ENCODE assay signal across 1 cellular context in the genomic region with DNA sequence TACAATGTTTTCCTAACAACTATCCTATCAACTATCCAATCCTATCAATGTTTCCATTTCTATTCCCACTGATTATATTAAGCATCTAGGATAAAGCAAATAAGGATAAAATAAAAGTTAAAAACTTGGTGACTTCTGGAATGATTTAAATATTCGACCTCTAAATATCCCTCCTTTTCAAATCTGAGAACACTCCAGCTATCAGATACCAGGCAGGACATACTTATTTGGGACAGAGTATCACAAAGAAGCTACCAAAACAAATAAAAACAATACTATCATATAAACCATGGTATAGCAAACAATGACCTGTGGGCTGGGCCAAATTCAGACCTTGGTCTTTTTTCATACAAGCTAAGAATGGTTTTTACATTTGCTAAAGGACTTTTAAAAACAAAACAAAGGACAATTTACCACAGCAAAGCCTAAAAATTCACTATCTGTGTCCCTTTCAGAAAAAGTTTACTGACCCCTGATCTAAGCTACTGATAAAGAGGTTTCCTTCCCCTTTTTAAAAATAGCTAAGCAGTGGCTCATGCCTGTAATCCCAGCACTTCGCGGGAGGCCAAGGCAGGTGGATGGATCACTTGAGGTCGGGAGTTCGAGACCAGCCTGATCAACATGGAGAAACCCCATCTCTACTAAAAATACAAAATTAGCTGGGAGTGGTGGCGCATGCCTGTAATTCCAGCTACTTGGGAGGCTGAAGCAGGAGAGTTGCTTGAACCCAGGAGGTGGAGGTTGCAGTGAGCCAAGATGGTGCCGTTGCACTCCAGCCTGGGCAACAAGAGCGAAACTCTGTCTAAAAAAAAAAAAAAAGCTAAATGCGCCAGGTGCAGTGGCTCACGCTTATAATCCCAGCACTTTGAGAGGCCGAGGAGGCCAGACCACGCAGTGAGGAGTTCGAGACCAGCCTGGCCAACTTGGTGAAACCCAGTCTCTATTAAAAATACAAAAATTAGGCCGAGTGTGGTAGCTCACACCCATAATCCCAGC.
TF ChIP-seq lines count a peak whose summit lies in the region.

No MANE protein-coding gene starts in this region.

TF ChIP-seq in K562, 482 proteins besides CTCF, POLR2A, EP300 and RAD21 (continued from another document and continues in another):
- TF ChIP-seq CC2D1A (IDR thresholded peaks at IDR 0.05) (peak; percentile 25; the same call in 1 of the 2 replicates), ZNF184 (CRISPR knock-in tag; IDR thresholded peaks at IDR 0.05) (no peak), SOX6 (IDR thresholded peaks at IDR 0.05) (peak; percentile 91), SRSF3 (IDR thresholded peaks at IDR 0.05; ENCODE audit: insufficient read depth, low read length) (no peak), NFE2 (IDR thresholded peaks at IDR 0.05; ENCODE audit: low read depth) (no peak), SMARCA4 (IDR thresholded peaks at IDR 0.05) (peak; percentile 90), KDM1A (IDR thresholded peaks at IDR 0.05) (peak in 1 of 2 experiments; percentile 81; a peak in 3 of 4 replicates), MTA1 (IDR thresholded peaks at IDR 0.05; ENCODE audit: borderline replicate concordance) (no peak), POLR2G (IDR thresholded peaks at IDR 0.05; ENCODE audit: low read depth, low read length) (no peak), ZNF24 (IDR thresholded peaks at IDR 0.05) (peak; percentile 40; the same call in 1 of the 2 replicates), CTBP1 (IDR thresholded peaks at IDR 0.05; ENCODE audit: borderline replicate concordance) (peak; percentile 76; the same call in 1 of the 2 replicates), HCFC1 (IDR thresholded peaks at IDR 0.05; ENCODE audit: low read depth, low read length) (no peak), ZNF79 (CRISPR knock-in tag; IDR thresholded peaks at IDR 0.05; ENCODE audit: low read depth) (no peak), BDP1 (IDR thresholded peaks at IDR 0.05; ENCODE audit: insufficient read depth, insufficient read length) (no peak), ZNF121 (CRISPR knock-in tag; conservative IDR thresholded peaks at IDR 0.05) (no peak), ZNF197 (CRISPR knock-in tag; IDR thresholded peaks at IDR 0.05; ENCODE audit: low read depth) (0 out of 2 replicates have a peak, but pooled peaks have one; percentile 59), U2AF1 (optimal IDR thresholded peaks at IDR 0.05; ENCODE audit: low read depth, low read length) (no peak), HDAC6 (IDR thresholded peaks at IDR 0.05; ENCODE audit: low read depth, low read length) (no peak), ZNF263 (CRISPR knock-in tag; IDR thresholded peaks at IDR 0.05; ENCODE audit: borderline replicate concordance) (no peak), FOS (IDR thresholded peaks at IDR 0.05; ENCODE audit: extremely low read depth, insufficient read length) (no peak), SIN3B (IDR thresholded peaks at IDR 0.05; ENCODE audit: low read depth) (no peak), CBX8 (IDR thresholded peaks at IDR 0.05; ENCODE audit: borderline replicate concordance, extremely low read depth, low read depth, low read length, poor library complexity, severe bottlenecking) (no peak), TFAM (CRISPR knock-in tag; conservative IDR thresholded peaks at IDR 0.05) (no peak)
- TF ChIP-seq, protein P1, sequence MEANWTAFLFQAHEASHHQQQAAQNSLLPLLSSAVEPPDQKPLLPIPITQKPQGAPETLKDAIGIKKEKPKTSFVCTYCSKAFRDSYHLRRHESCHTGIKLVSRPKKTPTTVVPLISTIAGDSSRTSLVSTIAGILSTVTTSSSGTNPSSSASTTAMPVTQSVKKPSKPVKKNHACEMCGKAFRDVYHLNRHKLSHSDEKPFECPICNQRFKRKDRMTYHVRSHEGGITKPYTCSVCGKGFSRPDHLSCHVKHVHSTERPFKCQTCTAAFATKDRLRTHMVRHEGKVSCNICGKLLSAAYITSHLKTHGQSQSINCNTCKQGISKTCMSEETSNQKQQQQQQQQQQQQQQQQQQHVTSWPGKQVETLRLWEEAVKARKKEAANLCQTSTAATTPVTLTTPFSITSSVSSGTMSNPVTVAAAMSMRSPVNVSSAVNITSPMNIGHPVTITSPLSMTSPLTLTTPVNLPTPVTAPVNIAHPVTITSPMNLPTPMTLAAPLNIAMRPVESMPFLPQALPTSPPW (CRISPR knock-in tag; IDR thresholded peaks at IDR 0.05), result no peak; the same call in 1 of the 2 replicates
- TF ChIP-seq, protein P2, sequence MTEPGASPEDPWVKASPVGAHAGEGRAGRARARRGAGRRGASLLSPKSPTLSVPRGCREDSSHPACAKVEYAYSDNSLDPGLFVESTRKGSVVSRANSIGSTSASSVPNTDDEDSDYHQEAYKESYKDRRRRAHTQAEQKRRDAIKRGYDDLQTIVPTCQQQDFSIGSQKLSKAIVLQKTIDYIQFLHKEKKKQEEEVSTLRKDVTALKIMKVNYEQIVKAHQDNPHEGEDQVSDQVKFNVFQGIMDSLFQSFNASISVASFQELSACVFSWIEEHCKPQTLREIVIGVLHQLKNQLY (CRISPR knock-in tag; conservative IDR thresholded peaks at IDR 0.05), result no peak
- TF ChIP-seq, protein P3, sequence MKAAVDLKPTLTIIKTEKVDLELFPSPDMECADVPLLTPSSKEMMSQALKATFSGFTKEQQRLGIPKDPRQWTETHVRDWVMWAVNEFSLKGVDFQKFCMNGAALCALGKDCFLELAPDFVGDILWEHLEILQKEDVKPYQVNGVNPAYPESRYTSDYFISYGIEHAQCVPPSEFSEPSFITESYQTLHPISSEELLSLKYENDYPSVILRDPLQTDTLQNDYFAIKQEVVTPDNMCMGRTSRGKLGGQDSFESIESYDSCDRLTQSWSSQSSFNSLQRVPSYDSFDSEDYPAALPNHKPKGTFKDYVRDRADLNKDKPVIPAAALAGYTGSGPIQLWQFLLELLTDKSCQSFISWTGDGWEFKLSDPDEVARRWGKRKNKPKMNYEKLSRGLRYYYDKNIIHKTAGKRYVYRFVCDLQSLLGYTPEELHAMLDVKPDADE (conservative IDR thresholded peaks at IDR 0.05; ENCODE audit: control insufficient read depth, low read depth, low read length), result no peak
- TF ChIP-seq, protein P4, sequence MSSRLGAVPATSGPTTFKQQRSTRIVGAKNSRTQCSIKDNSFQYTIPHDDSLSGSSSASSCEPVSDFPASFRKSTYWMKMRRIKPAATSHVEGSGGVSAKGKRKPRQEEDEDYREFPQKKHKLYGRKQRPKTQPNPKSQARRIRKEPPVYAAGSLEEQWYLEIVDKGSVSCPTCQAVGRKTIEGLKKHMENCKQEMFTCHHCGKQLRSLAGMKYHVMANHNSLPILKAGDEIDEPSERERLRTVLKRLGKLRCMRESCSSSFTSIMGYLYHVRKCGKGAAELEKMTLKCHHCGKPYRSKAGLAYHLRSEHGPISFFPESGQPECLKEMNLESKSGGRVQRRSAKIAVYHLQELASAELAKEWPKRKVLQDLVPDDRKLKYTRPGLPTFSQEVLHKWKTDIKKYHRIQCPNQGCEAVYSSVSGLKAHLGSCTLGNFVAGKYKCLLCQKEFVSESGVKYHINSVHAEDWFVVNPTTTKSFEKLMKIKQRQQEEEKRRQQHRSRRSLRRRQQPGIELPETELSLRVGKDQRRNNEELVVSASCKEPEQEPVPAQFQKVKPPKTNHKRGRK (tag; IDR thresholded peaks at IDR 0.05), result no peak
- TF ChIP-seq, protein P5, sequence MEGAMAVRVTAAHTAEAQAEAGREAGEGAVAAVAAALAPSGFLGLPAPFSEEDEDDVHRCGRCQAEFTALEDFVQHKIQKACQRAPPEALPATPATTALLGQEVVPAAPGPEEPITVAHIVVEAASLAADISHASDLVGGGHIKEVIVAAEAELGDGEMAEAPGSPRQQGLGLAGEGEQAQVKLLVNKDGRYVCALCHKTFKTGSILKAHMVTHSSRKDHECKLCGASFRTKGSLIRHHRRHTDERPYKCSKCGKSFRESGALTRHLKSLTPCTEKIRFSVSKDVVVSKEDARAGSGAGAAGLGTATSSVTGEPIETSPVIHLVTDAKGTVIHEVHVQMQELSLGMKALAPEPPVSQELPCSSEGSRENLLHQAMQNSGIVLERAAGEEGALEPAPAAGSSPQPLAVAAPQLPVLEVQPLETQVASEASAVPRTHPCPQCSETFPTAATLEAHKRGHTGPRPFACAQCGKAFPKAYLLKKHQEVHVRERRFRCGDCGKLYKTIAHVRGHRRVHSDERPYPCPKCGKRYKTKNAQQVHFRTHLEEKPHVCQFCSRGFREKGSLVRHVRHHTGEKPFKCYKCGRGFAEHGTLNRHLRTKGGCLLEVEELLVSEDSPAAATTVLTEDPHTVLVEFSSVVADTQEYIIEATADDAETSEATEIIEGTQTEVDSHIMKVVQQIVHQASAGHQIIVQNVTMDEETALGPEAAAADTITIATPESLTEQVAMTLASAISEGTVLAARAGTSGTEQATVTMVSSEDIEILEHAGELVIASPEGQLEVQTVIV (CRISPR knock-in tag; IDR thresholded peaks at IDR 0.05; ENCODE audit: borderline replicate concordance), result 0 out of 2 replicates have a peak, but pooled peaks have one; percentile 55
- TF ChIP-seq, protein P6, sequence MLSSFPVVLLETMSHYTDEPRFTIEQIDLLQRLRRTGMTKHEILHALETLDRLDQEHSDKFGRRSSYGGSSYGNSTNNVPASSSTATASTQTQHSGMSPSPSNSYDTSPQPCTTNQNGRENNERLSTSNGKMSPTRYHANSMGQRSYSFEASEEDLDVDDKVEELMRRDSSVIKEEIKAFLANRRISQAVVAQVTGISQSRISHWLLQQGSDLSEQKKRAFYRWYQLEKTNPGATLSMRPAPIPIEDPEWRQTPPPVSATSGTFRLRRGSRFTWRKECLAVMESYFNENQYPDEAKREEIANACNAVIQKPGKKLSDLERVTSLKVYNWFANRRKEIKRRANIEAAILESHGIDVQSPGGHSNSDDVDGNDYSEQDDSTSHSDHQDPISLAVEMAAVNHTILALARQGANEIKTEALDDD (IDR thresholded peaks at IDR 0.05), result peak; percentile 50
- TF ChIP-seq, protein P7, sequence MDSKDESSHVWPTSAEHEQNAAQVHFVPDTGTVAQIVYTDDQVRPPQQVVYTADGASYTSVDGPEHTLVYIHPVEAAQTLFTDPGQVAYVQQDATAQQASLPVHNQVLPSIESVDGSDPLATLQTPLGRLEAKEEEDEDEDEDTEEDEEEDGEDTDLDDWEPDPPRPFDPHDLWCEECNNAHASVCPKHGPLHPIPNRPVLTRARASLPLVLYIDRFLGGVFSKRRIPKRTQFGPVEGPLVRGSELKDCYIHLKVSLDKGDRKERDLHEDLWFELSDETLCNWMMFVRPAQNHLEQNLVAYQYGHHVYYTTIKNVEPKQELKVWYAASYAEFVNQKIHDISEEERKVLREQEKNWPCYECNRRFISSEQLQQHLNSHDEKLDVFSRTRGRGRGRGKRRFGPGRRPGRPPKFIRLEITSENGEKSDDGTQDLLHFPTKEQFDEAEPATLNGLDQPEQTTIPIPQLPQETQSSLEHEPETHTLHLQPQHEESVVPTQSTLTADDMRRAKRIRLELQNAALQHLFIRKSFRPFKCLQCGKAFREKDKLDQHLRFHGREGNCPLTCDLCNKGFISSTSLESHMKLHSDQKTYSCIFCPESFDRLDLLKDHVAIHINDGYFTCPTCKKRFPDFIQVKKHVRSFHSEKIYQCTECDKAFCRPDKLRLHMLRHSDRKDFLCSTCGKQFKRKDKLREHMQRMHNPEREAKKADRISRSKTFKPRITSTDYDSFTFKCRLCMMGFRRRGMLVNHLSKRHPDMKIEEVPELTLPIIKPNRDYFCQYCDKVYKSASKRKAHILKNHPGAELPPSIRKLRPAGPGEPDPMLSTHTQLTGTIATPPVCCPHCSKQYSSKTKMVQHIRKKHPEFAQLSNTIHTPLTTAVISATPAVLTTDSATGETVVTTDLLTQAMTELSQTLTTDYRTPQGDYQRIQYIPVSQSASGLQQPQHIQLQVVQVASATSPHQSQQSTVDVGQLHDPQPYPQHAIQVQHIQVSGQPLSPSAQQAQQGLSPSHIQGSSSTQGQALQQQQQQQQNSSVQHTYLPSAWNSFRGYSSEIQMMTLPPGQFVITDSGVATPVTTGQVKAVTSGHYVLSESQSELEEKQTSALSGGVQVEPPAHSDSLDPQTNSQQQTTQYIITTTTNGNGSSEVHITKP (IDR thresholded peaks at IDR 0.05; ENCODE audit: partially characterized antibody), result no peak
- TF ChIP-seq, protein P8, sequence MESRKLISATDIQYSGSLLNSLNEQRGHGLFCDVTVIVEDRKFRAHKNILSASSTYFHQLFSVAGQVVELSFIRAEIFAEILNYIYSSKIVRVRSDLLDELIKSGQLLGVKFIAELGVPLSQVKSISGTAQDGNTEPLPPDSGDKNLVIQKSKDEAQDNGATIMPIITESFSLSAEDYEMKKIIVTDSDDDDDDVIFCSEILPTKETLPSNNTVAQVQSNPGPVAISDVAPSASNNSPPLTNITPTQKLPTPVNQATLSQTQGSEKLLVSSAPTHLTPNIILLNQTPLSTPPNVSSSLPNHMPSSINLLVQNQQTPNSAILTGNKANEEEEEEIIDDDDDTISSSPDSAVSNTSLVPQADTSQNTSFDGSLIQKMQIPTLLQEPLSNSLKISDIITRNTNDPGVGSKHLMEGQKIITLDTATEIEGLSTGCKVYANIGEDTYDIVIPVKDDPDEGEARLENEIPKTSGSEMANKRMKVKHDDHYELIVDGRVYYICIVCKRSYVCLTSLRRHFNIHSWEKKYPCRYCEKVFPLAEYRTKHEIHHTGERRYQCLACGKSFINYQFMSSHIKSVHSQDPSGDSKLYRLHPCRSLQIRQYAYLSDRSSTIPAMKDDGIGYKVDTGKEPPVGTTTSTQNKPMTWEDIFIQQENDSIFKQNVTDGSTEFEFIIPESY (CRISPR knock-in tag; IDR thresholded peaks at IDR 0.05), result peak; percentile 77
- TF ChIP-seq, protein P9, sequence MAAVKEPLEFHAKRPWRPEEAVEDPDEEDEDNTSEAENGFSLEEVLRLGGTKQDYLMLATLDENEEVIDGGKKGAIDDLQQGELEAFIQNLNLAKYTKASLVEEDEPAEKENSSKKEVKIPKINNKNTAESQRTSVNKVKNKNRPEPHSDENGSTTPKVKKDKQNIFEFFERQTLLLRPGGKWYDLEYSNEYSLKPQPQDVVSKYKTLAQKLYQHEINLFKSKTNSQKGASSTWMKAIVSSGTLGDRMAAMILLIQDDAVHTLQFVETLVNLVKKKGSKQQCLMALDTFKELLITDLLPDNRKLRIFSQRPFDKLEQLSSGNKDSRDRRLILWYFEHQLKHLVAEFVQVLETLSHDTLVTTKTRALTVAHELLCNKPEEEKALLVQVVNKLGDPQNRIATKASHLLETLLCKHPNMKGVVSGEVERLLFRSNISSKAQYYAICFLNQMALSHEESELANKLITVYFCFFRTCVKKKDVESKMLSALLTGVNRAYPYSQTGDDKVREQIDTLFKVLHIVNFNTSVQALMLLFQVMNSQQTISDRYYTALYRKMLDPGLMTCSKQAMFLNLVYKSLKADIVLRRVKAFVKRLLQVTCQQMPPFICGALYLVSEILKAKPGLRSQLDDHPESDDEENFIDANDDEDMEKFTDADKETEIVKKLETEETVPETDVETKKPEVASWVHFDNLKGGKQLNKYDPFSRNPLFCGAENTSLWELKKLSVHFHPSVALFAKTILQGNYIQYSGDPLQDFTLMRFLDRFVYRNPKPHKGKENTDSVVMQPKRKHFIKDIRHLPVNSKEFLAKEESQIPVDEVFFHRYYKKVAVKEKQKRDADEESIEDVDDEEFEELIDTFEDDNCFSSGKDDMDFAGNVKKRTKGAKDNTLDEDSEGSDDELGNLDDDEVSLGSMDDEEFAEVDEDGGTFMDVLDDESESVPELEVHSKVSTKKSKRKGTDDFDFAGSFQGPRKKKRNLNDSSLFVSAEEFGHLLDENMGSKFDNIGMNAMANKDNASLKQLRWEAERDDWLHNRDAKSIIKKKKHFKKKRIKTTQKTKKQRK (IDR thresholded peaks at IDR 0.05; ENCODE audit: borderline replicate concordance, low read depth, low read length), result no peak
